ENCODE assay signal across 1 cellular context in the genomic region with DNA sequence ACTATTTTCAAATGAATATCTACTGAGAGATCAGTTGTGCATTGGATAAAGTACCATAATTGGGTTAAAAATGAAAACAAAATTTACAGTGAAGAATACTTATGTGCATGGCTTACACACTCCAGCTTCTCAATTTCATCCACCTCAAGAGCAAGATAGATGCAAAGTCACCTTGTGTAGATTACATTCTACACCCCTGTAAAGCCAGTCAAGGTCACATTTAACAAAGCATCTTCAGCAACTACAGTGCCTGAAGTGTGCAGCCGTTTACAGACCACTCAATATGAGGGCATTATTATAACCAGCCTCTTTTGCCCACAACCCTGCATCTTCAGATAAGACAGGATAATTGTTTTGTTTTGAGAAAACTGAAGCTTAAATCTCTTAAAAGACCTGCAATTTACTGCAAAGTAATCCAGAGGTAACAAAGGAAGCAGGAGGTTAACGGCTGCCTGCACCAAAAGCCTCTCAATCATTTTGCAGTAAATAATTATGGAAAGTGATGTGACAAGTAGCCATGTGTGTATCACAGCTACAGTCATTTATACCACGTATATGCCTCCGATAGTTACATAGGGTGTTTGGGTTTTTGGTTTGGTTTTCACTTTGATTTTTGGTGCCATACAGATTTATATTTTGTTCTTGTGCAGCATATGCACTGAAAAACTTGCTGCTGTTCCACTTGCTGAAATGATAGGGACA.
TF ChIP-seq lines count a peak whose summit lies in the region.

No MANE protein-coding gene starts in this region.

TF ChIP-seq in H1, 55 proteins besides CTCF, POLR2A, EP300 and RAD21 (continued from another document):
- TF ChIP-seq RNF2 (IDR thresholded peaks at IDR 0.05; ENCODE audit: borderline replicate concordance, low read depth, low read length, missing control alignments, poor library complexity, severe bottlenecking) (no peak), CHD2 (IDR thresholded peaks at IDR 0.05; ENCODE audit: low read length) (no peak), SUZ12 (IDR thresholded peaks at IDR 0.05; ENCODE audit: low read length) (no peak)
- TF ChIP-seq, protein P1, sequence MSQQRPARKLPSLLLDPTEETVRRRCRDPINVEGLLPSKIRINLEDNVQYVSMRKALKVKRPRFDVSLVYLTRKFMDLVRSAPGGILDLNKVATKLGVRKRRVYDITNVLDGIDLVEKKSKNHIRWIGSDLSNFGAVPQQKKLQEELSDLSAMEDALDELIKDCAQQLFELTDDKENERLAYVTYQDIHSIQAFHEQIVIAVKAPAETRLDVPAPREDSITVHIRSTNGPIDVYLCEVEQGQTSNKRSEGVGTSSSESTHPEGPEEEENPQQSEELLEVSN (IDR thresholded peaks at IDR 0.05): no peak
